In the genomic region with DNA sequence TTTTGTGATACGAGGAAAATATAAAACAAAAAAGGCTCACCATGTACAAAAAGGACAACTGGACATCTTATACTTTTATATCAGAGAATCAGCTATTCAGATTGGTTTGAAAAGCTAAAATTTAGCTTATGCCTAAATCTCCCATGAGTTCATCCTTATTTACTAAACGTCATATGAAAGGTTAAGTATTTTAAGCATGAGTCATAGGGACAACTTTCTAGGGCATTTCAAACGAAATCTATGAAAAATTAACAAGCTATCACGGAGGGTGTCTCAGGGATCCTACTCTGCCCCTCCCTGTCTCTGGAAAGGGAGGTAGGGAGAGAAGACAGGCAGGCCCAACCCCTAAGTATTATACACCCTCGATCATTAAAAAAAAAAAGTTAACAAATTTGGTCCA, we compare ENCODE assay signal across 19 cellular contexts.
DNase-seq lines count a peak whose midpoint lies in the region; ATAC-seq and TF ChIP-seq lines count a peak whose summit lies in the region.
"Had no signal": no experiment of that assay in that cellular context is flagged by ENCODE, and none has a peak within 500 bp of the region (broad histone marks: within the 10 kb centered on the region; RNA-seq: fewer than 3 reads in every experiment).

No MANE protein-coding gene starts in this region.

- peak overlapping the region in 1 of 2 donors; percentile 44 for H3K9ac ChIP-seq in liver (ENCODE audit: low read depth in 1 of 2, low read length in 2 of 2)
- peak overlapping the region in 1 of 3 donors; percentile 14 for H3K9ac ChIP-seq in skeletal muscle tissue (ENCODE audit: low read depth in 1 of 3, low read length in 3 of 3)
- H3K9ac ChIP-seq: BLaER1 had no signal

- TF ChIP-seq CTCF in fibroblast of mammary gland (conservative IDR thresholded peaks at IDR 0.05; ENCODE audit: control insufficient read depth, insufficient read depth, low read depth, low read length), result no peak
- TF ChIP-seq CTCF in liver (IDR thresholded peaks at IDR 0.05; ENCODE audit: low read depth, low read length, missing input control), result no peak

- H3K27me3 ChIP-seq in liver (ENCODE audit: control insufficient read depth in 4 of 4, insufficient read depth in 4 of 4, low read length in 3 of 4), result no peaks in the 10 kb centered on the region
- no peaks in the 10 kb centered on the region for H3K27me3 ChIP-seq in skeletal muscle tissue (ENCODE audit: control insufficient read depth in 3 of 3, insufficient read depth in 3 of 3, low read length in 3 of 3)
- H3K27me3 ChIP-seq: BLaER1, SJCRH30 had no signal

- 36% methylated on average over 5 of the region's 5 CpGs for WGBS in liver

- TF ChIP-seq RAD21 in liver (IDR thresholded peaks at IDR 0.05), result no peak

- peak; percentile 23 for DNase-seq in DMS53 (lab: John Stamatoyannopoulos, UW)
- DNase-seq in DMS53 treated with DMSO at 0.1 percent for 48 hours (lab: John Stamatoyannopoulos, UW; ENCODE audit: unreplicated experiment), result no peak
- peak; percentile 25 for DNase-seq in fibroblast of mammary gland (ENCODE audit: low read depth)
- DNase-seq in mucosa of gallbladder (ENCODE audit: low spot score), result no peak
- DNase-seq: CD8-positive, alpha-beta T cell; KBM-7; NCI-H1436; NCI-H2081 treated with DMSO at 0.1 percent for 48 hours; NCI-H510A; NCI-H82; PC-9; SJCRH30 had no signal

- H3K9me3 ChIP-seq in liver (ENCODE audit: control insufficient read depth in 4 of 4, low read length in 3 of 4) (no peaks in the 10 kb centered on the region), skeletal muscle tissue (ENCODE audit: control insufficient read depth in 3 of 3, low read length in 3 of 3) (no peaks in the 10 kb centered on the region)
- H3K9me3 ChIP-seq: BLaER1, SJCRH30 had no signal

- H3K27ac ChIP-seq in liver (ENCODE audit: low read depth in 1 of 2, low read length in 2 of 2) (peak overlapping the region; percentile 59 to 66), skeletal muscle tissue (ENCODE audit: low read depth, low read length) (peak overlapping the region; percentile 89)
- H3K27ac ChIP-seq: 22Rv1, BLaER1, HL-60, PC-9, SJCRH30 had no signal

- H3K4me1 ChIP-seq in liver (ENCODE audit: control insufficient read depth in 4 of 4, insufficient read depth in 4 of 4, low read length in 3 of 4), result peaks cover 0 to 5% (median 2%) of the 10 kb centered on the region in 4 donors
- H3K4me1 ChIP-seq in skeletal muscle tissue (ENCODE audit: control insufficient read depth in 3 of 3, insufficient read depth in 3 of 3, low read length in 3 of 3), result peaks cover 0 to 12% (median 8%) of the 10 kb centered on the region in 3 donors
- H3K4me1 ChIP-seq: BLaER1, SJCRH30 had no signal

- H3K36me3 ChIP-seq in liver (ENCODE audit: control insufficient read depth in 4 of 4, insufficient read depth in 3 of 4, low read depth in 1 of 4, low read length in 3 of 4) (no peaks in the 10 kb centered on the region), skeletal muscle tissue (ENCODE audit: control insufficient read depth in 3 of 3, insufficient read depth in 3 of 3, low read length in 3 of 3) (no peaks in the 10 kb centered on the region)
- H3K36me3 ChIP-seq: BLaER1, SJCRH30 had no signal

- ATAC-seq in HG03457 (IDR thresholded peaks at IDR 0.05; ENCODE audit: unreplicated experiment), result no peak
- ATAC-seq in GM18867 (IDR thresholded peaks at IDR 0.05; ENCODE audit: unreplicated experiment), result no peak
- ATAC-seq: CD8-positive, alpha-beta T cell had no signal

- no peak overlapping the region for H3K4me3 ChIP-seq in fibroblast of mammary gland (ENCODE audit: control insufficient read depth, low read depth, low read length)
- H3K4me3 ChIP-seq in liver (ENCODE audit: low read depth in 1 of 3, low read length in 3 of 3), result no peak overlapping the region
- H3K4me3 ChIP-seq in skeletal muscle tissue (ENCODE audit: low read length in 3 of 3), result no peak overlapping the region
- H3K4me3 ChIP-seq: BLaER1, PC-9, SJCRH30 had no signal

TF ChIP-seq in liver, 16 proteins besides CTCF, POLR2A, EP300 and RAD21:
- TF ChIP-seq JUND (IDR thresholded peaks at IDR 0.05), result peak; percentile 92 to 96
- TF ChIP-seq, protein P1, sequence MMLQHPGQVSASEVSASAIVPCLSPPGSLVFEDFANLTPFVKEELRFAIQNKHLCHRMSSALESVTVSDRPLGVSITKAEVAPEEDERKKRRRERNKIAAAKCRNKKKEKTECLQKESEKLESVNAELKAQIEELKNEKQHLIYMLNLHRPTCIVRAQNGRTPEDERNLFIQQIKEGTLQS (IDR thresholded peaks at IDR 0.05), result peak; percentile 37
- no peak for TF ChIP-seq FOXA1 (IDR thresholded peaks at IDR 0.05)
- no peak for TF ChIP-seq EGR1 (IDR thresholded peaks at IDR 0.05; ENCODE audit: low read depth in 2 of 2)
- TF ChIP-seq FOXA2 (IDR thresholded peaks at IDR 0.05), result peak; percentile 70
- TF ChIP-seq, protein P2, sequence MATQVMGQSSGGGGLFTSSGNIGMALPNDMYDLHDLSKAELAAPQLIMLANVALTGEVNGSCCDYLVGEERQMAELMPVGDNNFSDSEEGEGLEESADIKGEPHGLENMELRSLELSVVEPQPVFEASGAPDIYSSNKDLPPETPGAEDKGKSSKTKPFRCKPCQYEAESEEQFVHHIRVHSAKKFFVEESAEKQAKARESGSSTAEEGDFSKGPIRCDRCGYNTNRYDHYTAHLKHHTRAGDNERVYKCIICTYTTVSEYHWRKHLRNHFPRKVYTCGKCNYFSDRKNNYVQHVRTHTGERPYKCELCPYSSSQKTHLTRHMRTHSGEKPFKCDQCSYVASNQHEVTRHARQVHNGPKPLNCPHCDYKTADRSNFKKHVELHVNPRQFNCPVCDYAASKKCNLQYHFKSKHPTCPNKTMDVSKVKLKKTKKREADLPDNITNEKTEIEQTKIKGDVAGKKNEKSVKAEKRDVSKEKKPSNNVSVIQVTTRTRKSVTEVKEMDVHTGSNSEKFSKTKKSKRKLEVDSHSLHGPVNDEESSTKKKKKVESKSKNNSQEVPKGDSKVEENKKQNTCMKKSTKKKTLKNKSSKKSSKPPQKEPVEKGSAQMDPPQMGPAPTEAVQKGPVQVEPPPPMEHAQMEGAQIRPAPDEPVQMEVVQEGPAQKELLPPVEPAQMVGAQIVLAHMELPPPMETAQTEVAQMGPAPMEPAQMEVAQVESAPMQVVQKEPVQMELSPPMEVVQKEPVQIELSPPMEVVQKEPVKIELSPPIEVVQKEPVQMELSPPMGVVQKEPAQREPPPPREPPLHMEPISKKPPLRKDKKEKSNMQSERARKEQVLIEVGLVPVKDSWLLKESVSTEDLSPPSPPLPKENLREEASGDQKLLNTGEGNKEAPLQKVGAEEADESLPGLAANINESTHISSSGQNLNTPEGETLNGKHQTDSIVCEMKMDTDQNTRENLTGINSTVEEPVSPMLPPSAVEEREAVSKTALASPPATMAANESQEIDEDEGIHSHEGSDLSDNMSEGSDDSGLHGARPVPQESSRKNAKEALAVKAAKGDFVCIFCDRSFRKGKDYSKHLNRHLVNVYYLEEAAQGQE (IDR thresholded peaks at IDR 0.05), result no peak
- TF ChIP-seq, protein P3, sequence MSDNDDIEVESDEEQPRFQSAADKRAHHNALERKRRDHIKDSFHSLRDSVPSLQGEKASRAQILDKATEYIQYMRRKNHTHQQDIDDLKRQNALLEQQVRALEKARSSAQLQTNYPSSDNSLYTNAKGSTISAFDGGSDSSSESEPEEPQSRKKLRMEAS (IDR thresholded peaks at IDR 0.05), result no peak
- peak; percentile 24 for TF ChIP-seq SP1 (IDR thresholded peaks at IDR 0.05)
- peak; percentile 19 to 36 for TF ChIP-seq HNF4A (conservative IDR thresholded peaks at IDR 0.05)
- no peak for TF ChIP-seq TAF1 (conservative IDR thresholded peaks at IDR 0.05)
- peak in 1 of 2 donors; percentile 35 for TF ChIP-seq RXRA (IDR thresholded peaks at IDR 0.05)

Comparison
In these comparisons a context has a peak if more than half of its experiments do, and no peak if none do; other contexts are left out.
1. DNase-seq: peak in DMS53 (single experiment) and fibroblast of mammary gland (single experiment); none in DMS53 treated with DMSO at 0.1 percent for 48 hours (single experiment) and mucosa of gallbladder (single experiment).